ENCODE assay signal across 13 cellular contexts in genomic region chr14:68308695-68309094, GRCh38.
DNase-seq lines count a peak whose midpoint lies in the region; ATAC-seq and FAIRE-seq lines count a peak whose summit lies in the region.
"Had no signal": no experiment of that assay in that cellular context is flagged by ENCODE, and none has a peak within 500 bp of the region (broad histone marks: within the 10 kb centered on the region; RNA-seq: fewer than 3 reads in every experiment).

No MANE protein-coding gene starts in this region.

- ATAC-seq in sciatic nerve = peak; percentile 66
- no peak for ATAC-seq in HG02870 (IDR thresholded peaks at IDR 0.05; ENCODE audit: unreplicated experiment)
- ATAC-seq: activated naive CD8-positive, alpha-beta T cell treated with anti-CD3 and anti-CD28 coated beads, Interleukin-2, amount 50 U/mL, for 24 hours; natural killer cell; stimulated activated naive CD8-positive, alpha-beta T cell treated with anti-CD3 and anti-CD28 coated beads, Interleukin-15, Interleukin-2, amounts not matched to agents 100 U/mL and 50 U/mL, for 24 hours had no signal

- peak overlapping the region in 1 of 11 experiments; percentile 14; a peak in 1 of 22 replicates for H3K9ac ChIP-seq in BLaER1 treated with 17β-estradiol and CSF1 and Interleukin-3, amounts not matched to agents 10 nM and 100 nM

- DNase-seq in SK-MEL-5 (ENCODE audit: low read depth, low spot score) (peak; percentile 90), frontal cortex (ENCODE audit: low spot score in 2 of 2) (no peak), sciatic nerve (ENCODE audit: low spot score) (no peak), putamen (ENCODE audit: low spot score) (no peak)
- no peak for DNase-seq in activated naive CD8-positive, alpha-beta T cell treated with anti-CD3 and anti-CD28 coated beads for 36 hours
- no peak for DNase-seq in effector CD8-positive, alpha-beta T cell (lab: John Stamatoyannopoulos, UW)
- DNase-seq: activated naive CD8-positive, alpha-beta T cell treated with anti-CD3 and anti-CD28 coated beads, Interleukin-2, amount 50 U/mL, for 24 hours; natural killer cell; NCI-H1105 treated with DMSO at 0.1 percent for 48 hours; stimulated activated naive CD8-positive, alpha-beta T cell treated with anti-CD3 and anti-CD28 coated beads, Interleukin-15, Interleukin-2, amounts not matched to agents 100 U/mL and 50 U/mL, for 24 hours had no signal

- peak overlapping the region in 8 of 11 experiments; percentile 12 to 66 (median 44); a peak in 12 of 22 replicates for H3K27ac ChIP-seq in BLaER1 treated with 17β-estradiol and CSF1 and Interleukin-3, amounts not matched to agents 10 nM and 100 nM

- H4K20me1 ChIP-seq in BLaER1 treated with 17β-estradiol and CSF1 and Interleukin-3, amounts not matched to agents 10 nM and 100 nM = no peaks in the 10 kb centered on the region

- H3K36me3 ChIP-seq in BLaER1 treated with 17β-estradiol and CSF1 and Interleukin-3, amounts not matched to agents 10 nM and 100 nM = no peaks in the 10 kb centered on the region

- no peaks in the 10 kb centered on the region for H3K27me3 ChIP-seq in BLaER1 treated with 17β-estradiol and CSF1 and Interleukin-3, amounts not matched to agents 10 nM and 100 nM

- peak overlapping the region in 9 of 11 experiments; percentile 40 to 82 (median 61); a peak in 17 of 22 replicates for H3K4me2 ChIP-seq in BLaER1 treated with 17β-estradiol and CSF1 and Interleukin-3, amounts not matched to agents 10 nM and 100 nM

- H3K4me3 Mint-ChIP-seq in activated naive CD8-positive, alpha-beta T cell treated with anti-CD3 and anti-CD28 coated beads for 36 hours = no peak overlapping the region
- H3K4me3 Mint-ChIP-seq: activated naive CD8-positive, alpha-beta T cell treated with anti-CD3 and anti-CD28 coated beads, Interleukin-2, amount 50 U/mL, for 24 hours; natural killer cell; T-helper 2 cell treated with Interferon-gamma antibody and Interleukin-4, amounts not matched to agents 5 μg/mL and 100 μg/mL, for 36 hours had no signal

- in situ Hi-C loops in SK-MEL-5 (cut with HindIII; ENCODE audit: low pct_unique_long_range_greater_than_20kb, low sequenced_read_pairs) = no loop called here

- intact Hi-C loops in sciatic nerve (cut with DNase I) = no loop called here

- H3K36me3 Mint-ChIP-seq in activated naive CD8-positive, alpha-beta T cell treated with anti-CD3 and anti-CD28 coated beads for 36 hours = peaks cover 2% of the 10 kb centered on the region
- H3K36me3 Mint-ChIP-seq: natural killer cell had no signal

- peaks cover 23% of the 10 kb centered on the region for H3K4me1 Mint-ChIP-seq in activated naive CD8-positive, alpha-beta T cell treated with anti-CD3 and anti-CD28 coated beads for 36 hours

- H3K27me3 Mint-ChIP-seq in activated naive CD8-positive, alpha-beta T cell treated with anti-CD3 and anti-CD28 coated beads for 36 hours = no peaks in the 10 kb centered on the region
- H3K27me3 Mint-ChIP-seq: activated naive CD8-positive, alpha-beta T cell treated with anti-CD3 and anti-CD28 coated beads, Interleukin-2, amount 50 U/mL, for 24 hours had no signal

- no peak overlapping the region for H3K4me3 ChIP-seq in BLaER1 treated with 17β-estradiol and CSF1 and Interleukin-3, amounts not matched to agents 10 nM and 100 nM

- no peak overlapping the region for H3K27ac Mint-ChIP-seq in activated naive CD8-positive, alpha-beta T cell treated with anti-CD3 and anti-CD28 coated beads for 36 hours
- H3K27ac Mint-ChIP-seq: activated naive CD8-positive, alpha-beta T cell treated with anti-CD3 and anti-CD28 coated beads, Interleukin-2, amount 50 U/mL, for 24 hours; natural killer cell; T-helper 2 cell treated with Interferon-gamma antibody and Interleukin-4, amounts not matched to agents 5 μg/mL and 100 μg/mL, for 36 hours had no signal

- FAIRE-seq in frontal cortex (lab: Jason Lieb, UNC) = peak; percentile 19

- peaks cover 0 to 11% (median 2%) of the 10 kb centered on the region in 11 experiments; a peak in 10 of 22 replicates for H3K9me3 ChIP-seq in BLaER1 treated with 17β-estradiol and CSF1 and Interleukin-3, amounts not matched to agents 10 nM and 100 nM (replicated peaks in 1 of 11)

- H3K4me1 ChIP-seq in BLaER1 treated with 17β-estradiol and CSF1 and Interleukin-3, amounts not matched to agents 10 nM and 100 nM = peaks cover 12 to 64% (median 37%) of the 10 kb centered on the region in 10 experiments

- no peaks in the 10 kb centered on the region for H3K9me3 Mint-ChIP-seq in activated naive CD8-positive, alpha-beta T cell treated with anti-CD3 and anti-CD28 coated beads for 36 hours
- H3K9me3 Mint-ChIP-seq: activated naive CD8-positive, alpha-beta T cell treated with anti-CD3 and anti-CD28 coated beads, Interleukin-2, amount 50 U/mL, for 24 hours; natural killer cell; T-helper 2 cell treated with Interferon-gamma antibody and Interleukin-4, amounts not matched to agents 5 μg/mL and 100 μg/mL, for 36 hours had no signal
